In the genomic region with DNA sequence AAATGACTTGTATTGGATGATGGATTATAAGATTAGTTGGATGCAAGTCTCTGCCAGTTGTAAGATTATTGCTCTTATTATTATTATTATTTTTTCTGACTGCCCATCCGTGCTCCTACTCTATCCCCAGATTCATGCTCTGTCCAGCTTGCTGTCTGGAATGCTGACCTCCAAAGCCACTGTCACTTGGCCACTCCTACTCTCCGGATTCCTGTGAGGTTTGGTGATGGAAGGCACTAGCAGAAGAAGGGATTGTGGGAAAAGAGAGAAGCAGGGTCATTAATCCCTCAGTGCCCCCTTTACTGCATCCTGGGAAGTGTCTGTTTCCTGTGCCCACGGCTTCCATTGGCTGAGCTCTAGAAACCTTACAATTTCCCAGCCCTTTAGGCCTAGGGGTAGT, we compare ENCODE assay signal across 7 cellular contexts.
"Had no signal": no experiment of that assay in that cellular context is flagged by ENCODE, and none has a peak within 500 bp of the region (broad histone marks: within the 10 kb centered on the region; RNA-seq: fewer than 3 reads in every experiment).

No MANE protein-coding gene starts in this region.

- DNase-seq: H9, HCEC 1CT, KBM-7 had no signal

- H3K9ac ChIP-seq: KMS-11 had no signal

- H3K4me2 ChIP-seq: GM23338, KMS-11 had no signal

- H3K27ac ChIP-seq: HL-60, KMS-11 had no signal

- H2AFZ ChIP-seq: GM23338 had no signal

- ATAC-seq: GM23338, HepG2 had no signal

- H3K4me3 ChIP-seq: GM23338 had no signal
